1 cellular context compared by ENCODE assay signal in the genomic region with DNA sequence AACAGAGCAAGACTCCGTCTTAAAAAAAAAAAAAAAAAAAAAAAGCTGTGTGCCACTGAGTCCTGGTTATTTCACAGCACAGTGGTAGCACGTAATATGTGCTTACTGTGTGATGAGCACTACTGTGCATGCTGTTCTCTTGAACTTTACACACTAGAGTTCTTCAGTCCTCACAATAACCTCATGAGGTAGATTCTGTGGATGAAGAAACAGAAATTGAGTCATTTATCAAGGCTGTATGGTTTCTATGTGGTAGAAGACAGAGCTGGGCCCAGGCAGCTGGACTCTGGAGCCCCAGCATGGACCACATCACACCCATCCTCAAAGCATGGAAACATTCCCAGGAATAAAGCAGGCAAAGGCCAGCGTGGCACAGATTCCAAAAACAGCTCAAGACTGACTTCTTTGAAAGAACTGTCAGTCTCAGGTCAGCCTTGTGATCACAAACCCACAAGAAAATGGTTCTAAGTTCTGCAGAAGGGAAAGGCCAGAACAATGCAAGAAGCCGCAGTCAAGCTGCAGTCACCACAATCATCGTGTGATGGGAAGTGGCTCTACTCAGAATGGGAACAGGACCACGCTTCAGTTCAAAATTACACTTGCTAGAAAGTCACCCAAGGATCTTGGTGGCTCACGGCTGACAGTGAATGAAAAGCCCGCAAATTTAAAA.
TF ChIP-seq lines count a peak whose summit lies in the region.

No MANE protein-coding gene starts in this region.

TF ChIP-seq in WTC11, 78 proteins besides CTCF, POLR2A, EP300 and RAD21 (continued from another document):
- TF ChIP-seq ZMAT4 (CRISPR knock-in tag; IDR thresholded peaks at IDR 0.05), result no peak
